ENCODE assay signal across 13 cellular contexts in the genomic region with DNA sequence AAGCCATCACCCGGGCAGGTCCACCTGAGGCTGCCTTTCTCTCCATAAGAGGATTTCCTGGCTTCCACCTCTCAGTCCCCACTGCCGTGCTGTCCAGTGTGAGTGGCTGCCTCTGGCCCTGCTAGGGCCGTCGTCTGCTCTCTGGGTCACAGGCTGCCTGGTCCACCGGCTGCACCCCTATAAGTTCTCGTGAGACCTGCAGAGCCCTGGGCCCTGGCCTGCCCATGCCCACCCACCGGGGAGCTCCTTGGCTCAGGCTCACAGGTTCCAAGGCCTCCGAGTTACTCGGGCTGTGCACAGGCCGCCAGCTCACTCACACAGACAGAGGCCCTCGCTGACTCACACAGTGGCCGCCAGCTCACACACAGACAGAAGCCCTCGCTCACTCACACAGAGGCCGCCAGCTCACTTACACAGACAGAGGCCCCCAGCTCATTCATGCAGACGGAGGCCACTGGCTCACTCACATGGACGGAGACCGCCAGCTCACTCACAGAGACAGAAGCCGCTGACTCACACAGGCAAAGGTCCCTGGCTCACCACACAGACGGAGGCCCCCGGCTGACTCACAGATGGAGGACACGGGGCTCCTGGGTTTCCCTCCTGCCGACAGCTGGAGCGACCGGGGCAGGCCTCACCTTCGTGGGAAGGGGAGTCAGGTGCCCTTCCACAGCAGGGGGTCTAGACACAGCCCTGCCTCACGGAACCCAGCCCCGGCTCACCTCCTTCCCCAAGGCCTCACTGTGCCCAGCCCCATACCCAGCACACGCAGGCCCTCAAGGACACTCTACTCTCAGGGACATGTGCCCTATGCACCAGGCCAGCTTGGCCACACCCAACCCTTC.
DNase-seq lines count a peak whose midpoint lies in the region; ATAC-seq and TF ChIP-seq lines count a peak whose summit lies in the region.
"Had no signal": no experiment of that assay in that cellular context is flagged by ENCODE, and none has a peak within 500 bp of the region (broad histone marks: within the 10 kb centered on the region; RNA-seq: fewer than 3 reads in every experiment).

No MANE protein-coding gene starts in this region.

- H3K36me3 ChIP-seq in A673 (ENCODE audit: insufficient read depth, low read length, poor library complexity, severe bottlenecking) = no peaks in the 10 kb centered on the region
- H3K36me3 ChIP-seq: tibial artery had no signal

- no peak overlapping the region for H3K4me3 Mint-ChIP-seq in progenitor cell of endocrine pancreas (ENCODE audit: low read depth)

- no peak overlapping the region for H3K27ac ChIP-seq in A673 (ENCODE audit: low read depth, low read length, poor library complexity, severe bottlenecking)
- H3K27ac ChIP-seq: parathyroid adenoma, tibial artery had no signal

- TF ChIP-seq CTCF in choroid plexus epithelial cell (conservative IDR thresholded peaks at IDR 0.05; ENCODE audit: low read depth, low read length) (no peak), progenitor cell of endocrine pancreas (IDR thresholded peaks at IDR 0.05; ENCODE audit: unreplicated experiment) (no peak), GM13976 (IDR thresholded peaks at IDR 0.05; ENCODE audit: borderline replicate concordance, control extremely low read depth, extremely low read depth, insufficient read depth, missing control alignments) (no peak), A673 (conservative IDR thresholded peaks at IDR 0.05; ENCODE audit: low read depth, low read length) (no peak)

- peaks cover 5% of the 10 kb centered on the region for H3K9me3 Mint-ChIP-seq in progenitor cell of endocrine pancreas (ENCODE audit: low read depth)

- in situ Hi-C loops in GM13976 (cut with MboI; ENCODE audit: low sequenced_read_pairs, unreplicated experiment) = no loop called here

- H3K27me3 Mint-ChIP-seq in progenitor cell of endocrine pancreas = peaks cover 6% of the 10 kb centered on the region

- peak; percentile 65 for DNase-seq in ELF-1 (ENCODE audit: low read depth, low spot score)
- peak; percentile 57 for DNase-seq in NCI-H446 treated with DMSO at 0.1 percent for 48 hours (lab: John Stamatoyannopoulos, UW)
- DNase-seq in choroid plexus epithelial cell (ENCODE audit: low read depth) = peak; percentile 6
- no peak for DNase-seq in progenitor cell of endocrine pancreas (ENCODE audit: low spot score, unreplicated experiment)
- DNase-seq in amniotic stem cell (lab: John Stamatoyannopoulos, UW) = no peak
- no peak for DNase-seq in GM13976 (ENCODE audit: low spot score)
- DNase-seq in A673 (ENCODE audit: low spot score) = no peak
- DNase-seq: Calu3, NCI-H1417 treated with DMSO at 0.1 percent for 48 hours had no signal

- BruUV-seq in A673 (replicated peaks; lab: Mats Ljungman, UMichigan) = no TSS peak

- no peaks in the 10 kb centered on the region for H3K27me3 ChIP-seq in A673 (replicated peaks; ENCODE audit: insufficient read depth, low read depth, low read length, poor library complexity)

- intact Hi-C loops in A673 (cut with micrococcal nuclease; ENCODE audit: unreplicated experiment) = no loop called here

- no peaks in the 10 kb centered on the region for H3K4me1 ChIP-seq in A673 (ENCODE audit: insufficient read depth, low read length, poor library complexity, severe bottlenecking)
- H3K4me1 ChIP-seq: parathyroid adenoma, tibial artery had no signal

- POLR2A ChIA-PET in A673 (lab: Charles Lee; ENCODE audit: low non-redundant PET) = no interaction called here

- CTCF ChIA-PET in A673 (lab: Charles Lee) = no interaction called here

- H3K36me3 Mint-ChIP-seq in progenitor cell of endocrine pancreas (ENCODE audit: insufficient read depth) = no peaks in the 10 kb centered on the region

- H3K4me3 ChIP-seq in choroid plexus epithelial cell (ENCODE audit: low read depth, low read length) = no peak overlapping the region
- no peak overlapping the region for H3K4me3 ChIP-seq in A673 (ENCODE audit: low read depth, low read length, poor library complexity, severe bottlenecking)
- H3K4me3 ChIP-seq: GM12878, tibial artery had no signal

- H3K27ac Mint-ChIP-seq in progenitor cell of endocrine pancreas = peak overlapping the region; percentile 2

- peaks cover 4% of the 10 kb centered on the region for H3K4me1 Mint-ChIP-seq in progenitor cell of endocrine pancreas (ENCODE audit: low read depth)

- ATAC-seq in HG03520 (IDR thresholded peaks at IDR 0.05; ENCODE audit: unreplicated experiment) = no peak
- ATAC-seq: GM12878 had no signal

- no peaks in the 10 kb centered on the region for H3K9me3 ChIP-seq in A673 (ENCODE audit: low read depth, low read length, poor library complexity, severe bottlenecking)
- H3K9me3 ChIP-seq: tibial artery had no signal

Comparison
In these comparisons a context has a peak if more than half of its experiments do, and no peak if none do; other contexts are left out.
1. DNase-seq: peak in ELF-1 (single experiment), NCI-H446 treated with DMSO at 0.1 percent for 48 hours (single experiment) and choroid plexus epithelial cell (single experiment); none in progenitor cell of endocrine pancreas (single experiment), amniotic stem cell (single experiment), GM13976 (single experiment) and A673 (single experiment).